In genomic region chr3:66480666-66481065, GRCh38 we compare ENCODE assay signal across 9 cellular contexts. TPM values are rescaled to one million over a fixed set of nuclear protein-coding genes. Genes with fewer than 3 reads are reported as not detected.
DNase-seq lines count a peak whose midpoint lies in the region; ATAC-seq, FAIRE-seq and TF ChIP-seq lines count a peak whose summit lies in the region.
"Had no signal": no experiment of that assay in that cellular context is flagged by ENCODE, and none has a peak within 500 bp of the region (broad histone marks: within the 10 kb centered on the region; RNA-seq: fewer than 3 reads in every experiment).

No MANE protein-coding gene starts in this region.

- FAIRE-seq in pancreas (lab: Jason Lieb, UNC), result no peak

- H3K27ac ChIP-seq in pancreas, result peak overlapping the region in 3 of 4 donors; percentile 29 to 86 (median 82)

- no peak for TF ChIP-seq CTCF in pancreas (IDR thresholded peaks at IDR 0.05)

- no peaks in the 10 kb centered on the region for H3K27me3 Mint-ChIP-seq in activated naive CD8-positive, alpha-beta T cell treated with anti-CD3 and anti-CD28 coated beads, Interleukin-2, amount 10 ng/mL, durations not matched to agents 7 days and 5 days

- no peaks in the 10 kb centered on the region for H3K36me3 ChIP-seq in pancreas

- no peaks in the 10 kb centered on the region for H3K9me3 ChIP-seq in pancreas

- POLR2A ChIA-PET in activated naive CD8-positive, alpha-beta T cell treated with anti-CD3 and anti-CD28 coated beads, Interleukin-2, amount 10 ng/mL, durations not matched to agents 7 days and 5 days (lab: Charles Lee), result interaction anchor here (0.6 to 1.1 kb wide), 2 partner anchors 9 to 27 kb away, joined by 3 read pairs; no protein-coding TSS in a partner anchor

- peaks cover 15% of the 10 kb centered on the region for H3K36me3 Mint-ChIP-seq in activated naive CD8-positive, alpha-beta T cell treated with anti-CD3 and anti-CD28 coated beads, Interleukin-2, amount 10 ng/mL, durations not matched to agents 7 days and 5 days

- H3K4me3 Mint-ChIP-seq in activated naive CD8-positive, alpha-beta T cell treated with anti-CD3 and anti-CD28 coated beads, Interleukin-2, amount 10 ng/mL, durations not matched to agents 7 days and 5 days, result peak overlapping the region; percentile 74

- peak; percentile 55 for ATAC-seq in GM18502 (IDR thresholded peaks at IDR 0.05; ENCODE audit: poor library complexity, unreplicated experiment)
- ATAC-seq in HG03378 (IDR thresholded peaks at IDR 0.05; ENCODE audit: unreplicated experiment), result peak; percentile 48
- peak; percentile 53 for ATAC-seq in activated naive CD8-positive, alpha-beta T cell treated with anti-CD3 and anti-CD28 coated beads, Interleukin-2, amount 10 ng/mL, durations not matched to agents 7 days and 5 days (ENCODE audit: low read depth)
- no peak for ATAC-seq in pancreas

- no peak overlapping the region for H3K4me3 ChIP-seq in pancreas

- H3K9me3 Mint-ChIP-seq in activated naive CD8-positive, alpha-beta T cell treated with anti-CD3 and anti-CD28 coated beads, Interleukin-2, amount 10 ng/mL, durations not matched to agents 7 days and 5 days, result peaks cover 2% of the 10 kb centered on the region

- DNase-seq in activated naive CD8-positive, alpha-beta T cell treated with anti-CD3 and anti-CD28 coated beads, Interleukin-2, amount 10 ng/mL, durations not matched to agents 7 days and 5 days, result no peak
- no peak for DNase-seq in pancreas
- DNase-seq in islet precursor cell, result no peak
- DNase-seq in foreskin melanocyte, result no peak
- no peak for DNase-seq in NCI-H446 (lab: John Stamatoyannopoulos, UW)
- DNase-seq in midbrain (lab: John Stamatoyannopoulos, UW), result no peak
- DNase-seq: HCEC 1CT had no signal

- peaks cover 49% of the 10 kb centered on the region for H3K4me1 Mint-ChIP-seq in activated naive CD8-positive, alpha-beta T cell treated with anti-CD3 and anti-CD28 coated beads, Interleukin-2, amount 10 ng/mL, durations not matched to agents 7 days and 5 days

- H3K27me3 ChIP-seq in pancreas, result no peaks in the 10 kb centered on the region

- peaks cover 85 to 99% (median 89%) of the 10 kb centered on the region in 3 donors for H3K4me1 ChIP-seq in pancreas

- 46 to 47% methylated on average over 2 of the region's 2 CpGs for WGBS in pancreas, 2 donors

- peak overlapping the region; percentile 78 for H3K27ac Mint-ChIP-seq in activated naive CD8-positive, alpha-beta T cell treated with anti-CD3 and anti-CD28 coated beads, Interleukin-2, amount 10 ng/mL, durations not matched to agents 7 days and 5 days

- intact Hi-C loops in pancreas (cut with DNase I), result no loop called here

RNA-seq across cellular contexts. Expression of gene LRIG1, which starts 20.2 kb away (rescaled TPM):
- total RNA-seq in activated naive CD8-positive, alpha-beta T cell treated with anti-CD3 and anti-CD28 coated beads, Interleukin-2, amount 10 ng/mL, durations not matched to agents 7 days and 5 days, result 10 to 100 TPM; 17.9 to 27.0 TPM
- total RNA-seq in pancreas, result 100 to 1,000 TPM in 1 of 6 donors, 10 to 100 TPM in 5; 57.8 to 104 (median 80.5) TPM
- polyA plus RNA-seq in pancreas, result 10 to 100 TPM; 32.7 to 35.8 TPM

Comparison
In these comparisons a context has a peak if more than half of its experiments do, and no peak if none do; other contexts are left out.
1. ATAC-seq: peak in GM18502 (single experiment), HG03378 (single experiment) and activated naive CD8-positive, alpha-beta T cell treated with anti-CD3 and anti-CD28 coated beads, Interleukin-2, amount 10 ng/mL, durations not matched to agents 7 days and 5 days (single experiment); none in pancreas (0 of 4).